In genomic region chr17:31008374-31009035, GRCh38 we compare ENCODE assay signal across 8 cellular contexts. TPM values are rescaled to one million over a fixed set of nuclear protein-coding genes. Genes with fewer than 3 reads are reported as not detected.
DNase-seq lines count a peak whose midpoint lies in the region; ATAC-seq and TF ChIP-seq lines count a peak whose summit lies in the region.

No MANE protein-coding gene starts in this region.

- H3K9me3 Mint-ChIP-seq in activated naive CD8-positive, alpha-beta T cell treated with anti-CD3 and anti-CD28 coated beads, Interleukin-2, amount 50 U/mL, for 24 hours: no peaks in the 10 kb centered on the region
- H3K9me3 Mint-ChIP-seq in osteocyte (ENCODE audit: unreplicated experiment): no peaks in the 10 kb centered on the region

- H3K36me3 Mint-ChIP-seq in activated naive CD8-positive, alpha-beta T cell treated with anti-CD3 and anti-CD28 coated beads, Interleukin-2, amount 50 U/mL, for 24 hours (ENCODE audit: low read depth): peaks cover 2% of the 10 kb centered on the region
- H3K36me3 Mint-ChIP-seq in osteocyte (ENCODE audit: unreplicated experiment): peaks cover 22% of the 10 kb centered on the region

- CTCF ChIA-PET in RWPE1 (lab: Yijun Ruan, JAX): interaction anchor here (0.6 to 1.2 kb wide), 2 partner anchors 34 to 60 kb away, joined by 3 to 5 read pairs; no protein-coding TSS in a partner anchor

- H3K4me3 Mint-ChIP-seq in activated naive CD8-positive, alpha-beta T cell treated with anti-CD3 and anti-CD28 coated beads, Interleukin-2, amount 50 U/mL, for 24 hours: peak overlapping the region; percentile 81
- peak overlapping the region; percentile 82 for H3K4me3 Mint-ChIP-seq in osteocyte (ENCODE audit: unreplicated experiment)

- intact Hi-C loops in cardiac septum (cut with DNase I): no loop called here

- H3K4me1 ChIP-seq in thoracic aorta (ENCODE audit: control insufficient read depth in 1 of 2, low read depth in 2 of 2): peaks cover 6 to 31% of the 10 kb centered on the region in 2 donors

- POLR2A ChIA-PET in RWPE1 (lab: Yijun Ruan, JAX; ENCODE audit: low non-redundant PET): interaction anchor here (0.5 to 0.7 kb wide), 3 partner anchors 9 to 102 kb away, joined by 3 to 9 read pairs (median 3); partner anchors contain the start of gene TEFM

- peaks cover 3% of the 10 kb centered on the region for H3K36me3 ChIP-seq in thoracic aorta

- ATAC-seq in HG02571 (IDR thresholded peaks at IDR 0.05; ENCODE audit: unreplicated experiment): peak; percentile 65
- ATAC-seq in activated naive CD8-positive, alpha-beta T cell treated with anti-CD3 and anti-CD28 coated beads, Interleukin-2, amount 50 U/mL, for 24 hours: peak; percentile 82
- ATAC-seq in thoracic aorta (ENCODE audit: insufficient number of reproducible peaks, low FRiP score, low read depth): peak; percentile 32
- ATAC-seq in GM19463 (IDR thresholded peaks at IDR 0.05; ENCODE audit: unreplicated experiment): no peak

- DNase-seq in DMS79 treated with DMSO at 0.1 percent for 48 hours (lab: John Stamatoyannopoulos, UW) (peak; percentile 57), RWPE1 (ENCODE audit: low spot score) (peak; percentile 50), cardiac septum (ENCODE audit: low spot score) (peak; percentile 80), osteocyte (ENCODE audit: extremely low spot score, unreplicated experiment) (peak; percentile 88), thoracic aorta (ENCODE audit: low spot score) (no peak)
- DNase-seq in activated naive CD8-positive, alpha-beta T cell treated with anti-CD3 and anti-CD28 coated beads, Interleukin-2, amount 50 U/mL, for 24 hours: peak; percentile 52

- TF ChIP-seq CTCF in RWPE1 (conservative IDR thresholded peaks at IDR 0.05; ENCODE audit: low read depth): no peak
- no peak for TF ChIP-seq CTCF in osteocyte (IDR thresholded peaks at IDR 0.05)
- TF ChIP-seq CTCF in thoracic aorta (IDR thresholded peaks at IDR 0.05): no peak

- no peaks in the 10 kb centered on the region for H3K27me3 ChIP-seq in thoracic aorta (replicated peaks; ENCODE audit: insufficient read depth)

- peaks cover 21% of the 10 kb centered on the region for H3K27me3 Mint-ChIP-seq in activated naive CD8-positive, alpha-beta T cell treated with anti-CD3 and anti-CD28 coated beads, Interleukin-2, amount 50 U/mL, for 24 hours
- H3K27me3 Mint-ChIP-seq in osteocyte (ENCODE audit: unreplicated experiment): no peaks in the 10 kb centered on the region

- H3K9me3 ChIP-seq in thoracic aorta: no peaks in the 10 kb centered on the region

- peak overlapping the region; percentile 92 for H3K4me3 ChIP-seq in thoracic aorta

- peak overlapping the region; percentile 83 for H3K27ac Mint-ChIP-seq in activated naive CD8-positive, alpha-beta T cell treated with anti-CD3 and anti-CD28 coated beads, Interleukin-2, amount 50 U/mL, for 24 hours
- peak overlapping the region; percentile 96 for H3K27ac Mint-ChIP-seq in osteocyte (ENCODE audit: unreplicated experiment)

- H3K27ac ChIP-seq in RWPE1 (peak overlapping the region; percentile 21; the same call in 1 of the 2 replicates), thoracic aorta (peak overlapping the region; percentile 96 to 97)

- H3K4me1 Mint-ChIP-seq in activated naive CD8-positive, alpha-beta T cell treated with anti-CD3 and anti-CD28 coated beads, Interleukin-2, amount 50 U/mL, for 24 hours: peaks cover 17% of the 10 kb centered on the region
- H3K4me1 Mint-ChIP-seq in osteocyte (ENCODE audit: unreplicated experiment): peaks cover 48% of the 10 kb centered on the region

RNA-seq across cellular contexts. Expression of gene RNF135, which starts 37.7 kb away (rescaled TPM):
- total RNA-seq in cardiac septum (4.8 TPM), osteocyte (16.1 and 16.9 TPM in 2 replicates), thoracic aorta (10 to 100 TPM; 37.7 to 45.8 TPM)
